1 cellular context compared by ENCODE assay signal in genomic region chr14:70811065-70811464, GRCh38.
TF ChIP-seq lines count a peak whose summit lies in the region.

No MANE protein-coding gene starts in this region.

TF ChIP-seq in IMR-90, 13 proteins besides CTCF, POLR2A, EP300 and RAD21 (continued from another document):
- TF ChIP-seq RFX5 (IDR thresholded peaks at IDR 0.05; ENCODE audit: low read depth, low read length) (no peak), FOS (IDR thresholded peaks at IDR 0.05; ENCODE audit: low read depth, low read length) (no peak), ELK1 (IDR thresholded peaks at IDR 0.05; ENCODE audit: borderline replicate concordance, low read depth, low read length) (no peak), BHLHE40 (IDR thresholded peaks at IDR 0.05; ENCODE audit: low read depth, low read length) (no peak)
